ENCODE assay signal across 2 cellular contexts in genomic region chr19:49570997-49571676, GRCh38.
TF ChIP-seq lines count a peak whose summit lies in the region.

No MANE protein-coding gene starts in this region.

TF ChIP-seq in HepG2, 621 proteins besides CTCF, POLR2A, EP300 and RAD21 (continues in another document):
- TF ChIP-seq KDM2A (CRISPR knock-in tag; IDR thresholded peaks at IDR 0.05; ENCODE audit: borderline replicate concordance, low read depth), result peak; percentile 43; the same call in 1 of the 2 replicates
- peak; percentile 38; the same call in 1 of the 2 replicates for TF ChIP-seq ESRRA (CRISPR knock-in tag; IDR thresholded peaks at IDR 0.05; ENCODE audit: low read depth)
- no peak for TF ChIP-seq CEBPB (IDR thresholded peaks at IDR 0.05; ENCODE audit: borderline replicate concordance, low read depth, low read length)
- TF ChIP-seq TAF1 (CRISPR knock-in tag; IDR thresholded peaks at IDR 0.05), result no peak
- TF ChIP-seq STAT5B (CRISPR knock-in tag; IDR thresholded peaks at IDR 0.05), result no peak
- TF ChIP-seq ZNF790 (CRISPR knock-in tag; IDR thresholded peaks at IDR 0.05; ENCODE audit: borderline replicate concordance), result no peak
- TF ChIP-seq, protein P1, sequence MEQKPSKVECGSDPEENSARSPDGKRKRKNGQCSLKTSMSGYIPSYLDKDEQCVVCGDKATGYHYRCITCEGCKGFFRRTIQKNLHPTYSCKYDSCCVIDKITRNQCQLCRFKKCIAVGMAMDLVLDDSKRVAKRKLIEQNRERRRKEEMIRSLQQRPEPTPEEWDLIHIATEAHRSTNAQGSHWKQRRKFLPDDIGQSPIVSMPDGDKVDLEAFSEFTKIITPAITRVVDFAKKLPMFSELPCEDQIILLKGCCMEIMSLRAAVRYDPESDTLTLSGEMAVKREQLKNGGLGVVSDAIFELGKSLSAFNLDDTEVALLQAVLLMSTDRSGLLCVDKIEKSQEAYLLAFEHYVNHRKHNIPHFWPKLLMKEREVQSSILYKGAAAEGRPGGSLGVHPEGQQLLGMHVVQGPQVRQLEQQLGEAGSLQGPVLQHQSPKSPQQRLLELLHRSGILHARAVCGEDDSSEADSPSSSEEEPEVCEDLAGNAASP (CRISPR knock-in tag; IDR thresholded peaks at IDR 0.05; ENCODE audit: borderline replicate concordance), result peak; percentile 59; the same call in 1 of the 2 replicates
- TF ChIP-seq MAFK (conservative IDR thresholded peaks at IDR 0.05 in 1 of 2, IDR thresholded peaks at IDR 0.05 in 1 of 2; ENCODE audit: low read length in 2 of 2), result peak; percentile 32 to 39; a peak in 2 of 4 replicates
- no peak for TF ChIP-seq NRL (CRISPR knock-in tag; IDR thresholded peaks at IDR 0.05; ENCODE audit: borderline replicate concordance)
- no peak for TF ChIP-seq NFYC (CRISPR knock-in tag; IDR thresholded peaks at IDR 0.05)
- peak; percentile 24; the same call in 1 of the 2 replicates for TF ChIP-seq ELF3 (CRISPR knock-in tag; IDR thresholded peaks at IDR 0.05)
- TF ChIP-seq, protein P2, sequence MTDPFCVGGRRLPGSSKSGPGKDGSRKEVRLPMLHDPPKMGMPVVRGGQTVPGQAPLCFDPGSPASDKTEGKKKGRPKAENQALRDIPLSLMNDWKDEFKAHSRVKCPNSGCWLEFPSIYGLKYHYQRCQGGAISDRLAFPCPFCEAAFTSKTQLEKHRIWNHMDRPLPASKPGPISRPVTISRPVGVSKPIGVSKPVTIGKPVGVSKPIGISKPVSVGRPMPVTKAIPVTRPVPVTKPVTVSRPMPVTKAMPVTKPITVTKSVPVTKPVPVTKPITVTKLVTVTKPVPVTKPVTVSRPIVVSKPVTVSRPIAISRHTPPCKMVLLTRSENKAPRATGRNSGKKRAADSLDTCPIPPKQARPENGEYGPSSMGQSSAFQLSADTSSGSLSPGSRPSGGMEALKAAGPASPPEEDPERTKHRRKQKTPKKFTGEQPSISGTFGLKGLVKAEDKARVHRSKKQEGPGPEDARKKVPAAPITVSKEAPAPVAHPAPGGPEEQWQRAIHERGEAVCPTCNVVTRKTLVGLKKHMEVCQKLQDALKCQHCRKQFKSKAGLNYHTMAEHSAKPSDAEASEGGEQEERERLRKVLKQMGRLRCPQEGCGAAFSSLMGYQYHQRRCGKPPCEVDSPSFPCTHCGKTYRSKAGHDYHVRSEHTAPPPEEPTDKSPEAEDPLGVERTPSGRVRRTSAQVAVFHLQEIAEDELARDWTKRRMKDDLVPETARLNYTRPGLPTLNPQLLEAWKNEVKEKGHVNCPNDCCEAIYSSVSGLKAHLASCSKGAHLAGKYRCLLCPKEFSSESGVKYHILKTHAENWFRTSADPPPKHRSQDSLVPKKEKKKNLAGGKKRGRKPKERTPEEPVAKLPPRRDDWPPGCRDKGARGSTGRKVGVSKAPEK (CRISPR knock-in tag; IDR thresholded peaks at IDR 0.05; ENCODE audit: borderline replicate concordance), result no peak
- TF ChIP-seq GABPA (IDR thresholded peaks at IDR 0.05; ENCODE audit: low read depth, low read length), result no peak
- TF ChIP-seq GABPA (CRISPR knock-in tag; IDR thresholded peaks at IDR 0.05; ENCODE audit: low read depth), result peak; percentile 19; the same call in 1 of the 2 replicates
- TF ChIP-seq PRDM10 (CRISPR knock-in tag; IDR thresholded peaks at IDR 0.05; ENCODE audit: low read depth), result peak; percentile 69; the same call in 1 of the 2 replicates
- TF ChIP-seq SOX6 (IDR thresholded peaks at IDR 0.05), result no peak
- TF ChIP-seq SOX6 (CRISPR knock-in tag; IDR thresholded peaks at IDR 0.05), result peak; percentile 41; the same call in 1 of the 2 replicates
- peak; percentile 51; the same call in 1 of the 2 replicates for TF ChIP-seq RXRB (CRISPR knock-in tag; IDR thresholded peaks at IDR 0.05; ENCODE audit: borderline replicate concordance)
- TF ChIP-seq, protein P3, sequence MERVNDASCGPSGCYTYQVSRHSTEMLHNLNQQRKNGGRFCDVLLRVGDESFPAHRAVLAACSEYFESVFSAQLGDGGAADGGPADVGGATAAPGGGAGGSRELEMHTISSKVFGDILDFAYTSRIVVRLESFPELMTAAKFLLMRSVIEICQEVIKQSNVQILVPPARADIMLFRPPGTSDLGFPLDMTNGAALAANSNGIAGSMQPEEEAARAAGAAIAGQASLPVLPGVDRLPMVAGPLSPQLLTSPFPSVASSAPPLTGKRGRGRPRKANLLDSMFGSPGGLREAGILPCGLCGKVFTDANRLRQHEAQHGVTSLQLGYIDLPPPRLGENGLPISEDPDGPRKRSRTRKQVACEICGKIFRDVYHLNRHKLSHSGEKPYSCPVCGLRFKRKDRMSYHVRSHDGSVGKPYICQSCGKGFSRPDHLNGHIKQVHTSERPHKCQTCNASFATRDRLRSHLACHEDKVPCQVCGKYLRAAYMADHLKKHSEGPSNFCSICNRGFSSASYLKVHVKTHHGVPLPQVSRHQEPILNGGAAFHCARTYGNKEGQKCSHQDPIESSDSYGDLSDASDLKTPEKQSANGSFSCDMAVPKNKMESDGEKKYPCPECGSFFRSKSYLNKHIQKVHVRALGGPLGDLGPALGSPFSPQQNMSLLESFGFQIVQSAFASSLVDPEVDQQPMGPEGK (CRISPR knock-in tag; IDR thresholded peaks at IDR 0.05), result 0 out of 2 replicates have a peak, but pooled peaks have one; percentile 18

TF ChIP-seq in GM12891, 5 proteins besides CTCF, POLR2A, EP300 and RAD21:
- TF ChIP-seq POU2F2 (IDR thresholded peaks at IDR 0.05; ENCODE audit: low read depth, low read length) (no peak), PAX5 (IDR thresholded peaks at IDR 0.05; ENCODE audit: insufficient read depth, low read length, severe bottlenecking) (no peak), TAF1 (IDR thresholded peaks at IDR 0.05; ENCODE audit: low read depth, low read length) (no peak), POLR2AphosphoS5 (IDR thresholded peaks at IDR 0.05; ENCODE audit: low read depth, low read length) (no peak), SPI1 (IDR thresholded peaks at IDR 0.05; ENCODE audit: low read depth, low read length) (no peak)
